13 cellular contexts compared by ENCODE assay signal in genomic region chr11:779120-779954, GRCh38. TPM values are rescaled to one million over a fixed set of nuclear protein-coding genes. Genes with fewer than 3 reads are reported as not detected.
A peak's percentile ranks its signal among the peaks of the same experiment; 100 is the strongest.
DNase-seq lines count a peak whose midpoint lies in the region; ATAC-seq, FAIRE-seq and TF ChIP-seq lines count a peak whose summit lies in the region.
"Had no signal": no experiment of that assay in that cellular context is flagged by ENCODE, and none has a peak within 500 bp of the region (broad histone marks: within the 10 kb centered on the region; RNA-seq: fewer than 3 reads in every experiment).

No MANE protein-coding gene starts in this region.

- H3K9me2 ChIP-seq in HCT116 (ENCODE audit: insufficient read depth) = no peaks in the 10 kb centered on the region

- H3K4me1 Mint-ChIP-seq in CD8-positive, alpha-beta memory T cell = peaks cover 5 to 30% (median 21%) of the 10 kb centered on the region in 3 donors
- peaks cover 26% of the 10 kb centered on the region for H3K4me1 Mint-ChIP-seq in activated naive CD8-positive, alpha-beta T cell (ENCODE audit: low read depth)
- peaks cover 16% of the 10 kb centered on the region for H3K4me1 Mint-ChIP-seq in nephron

- POLR2A ChIA-PET in CD8-positive, alpha-beta memory T cell (lab: Charles Lee) = interaction anchor here (1.1 kb wide), 1 partner anchor 16 kb away, joined by 3 read pairs; no protein-coding TSS in a partner anchor
- POLR2A ChIA-PET in HCT116 (lab: Charles Lee) = interaction anchor here (1.3 kb wide), 1 partner anchor 30 kb away, joined by 4 read pairs; the partner anchor contains the start of gene RPLP2

- BruUV-seq in HCT116 (replicated peaks; lab: Mats Ljungman, UMichigan) = no TSS peak

- H3K27me3 Mint-ChIP-seq in CD8-positive, alpha-beta memory T cell = no peaks in the 10 kb centered on the region
- H3K27me3 Mint-ChIP-seq in activated naive CD8-positive, alpha-beta T cell = no peaks in the 10 kb centered on the region
- H3K27me3 Mint-ChIP-seq in nephron (ENCODE audit: low read depth) = peaks cover 6% of the 10 kb centered on the region

- peaks cover 0 to 11% (median 0%) of the 10 kb centered on the region in 3 donors for H3K36me3 Mint-ChIP-seq in CD8-positive, alpha-beta memory T cell
- no peaks in the 10 kb centered on the region for H3K36me3 Mint-ChIP-seq in activated naive CD8-positive, alpha-beta T cell
- peaks cover 6% of the 10 kb centered on the region for H3K36me3 Mint-ChIP-seq in nephron (ENCODE audit: low read depth)

- H3K4me3 Mint-ChIP-seq in CD8-positive, alpha-beta memory T cell = peak overlapping the region; percentile 29 to 80 (median 62)
- peak overlapping the region; percentile 32 for H3K4me3 Mint-ChIP-seq in activated naive CD8-positive, alpha-beta T cell
- H3K4me3 Mint-ChIP-seq in nephron = peak overlapping the region; percentile 58 to 65 (median 63)

- no peak for FAIRE-seq in RCC 7860 (lab: Jason Lieb, UNC)

- H3K79me2 ChIP-seq in HCT116 (ENCODE audit: insufficient read depth, low read length) = peaks cover 59% of the 10 kb centered on the region

- no peak for TF ChIP-seq POLR2A in HCT116 (IDR thresholded peaks at IDR 0.05; ENCODE audit: borderline replicate concordance, extremely low read depth, insufficient read depth, insufficient read length)

- H3K4me3 ChIP-seq in CD8-positive, alpha-beta memory T cell (ENCODE audit: low read length) = no peak overlapping the region
- no peak overlapping the region for H3K4me3 ChIP-seq in HCT116 (replicated peaks in 1 of 2; ENCODE audit: low read depth in 1 of 2, low read length in 2 of 2)
- H3K4me3 ChIP-seq: right atrium auricular region had no signal

- TF ChIP-seq CTCF in HCT116 (IDR thresholded peaks at IDR 0.05 in 2 of 3, conservative IDR thresholded peaks at IDR 0.05 in 1 of 3; ENCODE audit: borderline replicate concordance in 1 of 3, insufficient read depth in 1 of 3, low read depth in 2 of 3, low read length in 2 of 3) (peak in 2 of 3 experiments; percentile 20 to 22; a peak in 1 of 6 replicates), nephron (IDR thresholded peaks at IDR 0.05; ENCODE audit: unreplicated experiment in 3 of 3) (no peak)

- H4K20me1 ChIP-seq in HCT116 (ENCODE audit: insufficient read depth) = no peaks in the 10 kb centered on the region

- no peaks in the 10 kb centered on the region for H3K9me3 ChIP-seq in CD8-positive, alpha-beta memory T cell (ENCODE audit: low read length)
- H3K9me3 ChIP-seq in HCT116 (ENCODE audit: control insufficient read depth in 1 of 2, insufficient read depth in 1 of 2, low read depth in 1 of 2, low read length in 2 of 2) = no peaks in the 10 kb centered on the region
- H3K9me3 ChIP-seq: right atrium auricular region had no signal

- no peak for DNase-seq in CD8-positive, alpha-beta memory T cell
- DNase-seq in HCT116 (ENCODE audit: low read depth, low spot score) (no peak), RCC 7860 (ENCODE audit: low spot score) (no peak)
- DNase-seq: activated naive CD4-positive, alpha-beta T cell treated with anti-CD3 and anti-CD28 coated beads, Interleukin-2, amount 50 U/mL, for 16 hours; cortex of kidney; NCI-H1436; substantia nigra had no signal

- no peak overlapping the region for H3K27ac ChIP-seq in CD8-positive, alpha-beta memory T cell (ENCODE audit: low read depth, low read length)
- peak overlapping the region; percentile 95 for H3K27ac ChIP-seq in HCT116 (ENCODE audit: low read depth, low read length)
- H3K27ac ChIP-seq: right atrium auricular region, SK-N-MC had no signal

- peak overlapping the region in 1 of 8 donors; percentile 65 for H3K27ac Mint-ChIP-seq in CD8-positive, alpha-beta memory T cell
- H3K27ac Mint-ChIP-seq in activated naive CD8-positive, alpha-beta T cell = no peak overlapping the region
- no peak overlapping the region for H3K27ac Mint-ChIP-seq in nephron

- H2AFZ ChIP-seq in HCT116 (ENCODE audit: low read depth, low read length, poor library complexity, severe bottlenecking) = no peak overlapping the region

- no peak for TF ChIP-seq RAD21 in HCT116 (IDR thresholded peaks at IDR 0.05; ENCODE audit: low read depth)

- no peak overlapping the region for H3K9ac ChIP-seq in HCT116 (ENCODE audit: low read length)

- H3K4me1 ChIP-seq in CD8-positive, alpha-beta memory T cell (ENCODE audit: insufficient read depth, low read length) = peaks cover 21% of the 10 kb centered on the region
- peaks cover 29 to 53% of the 10 kb centered on the region in 2 experiments for H3K4me1 ChIP-seq in HCT116 (ENCODE audit: control insufficient read depth in 1 of 2, insufficient read depth in 2 of 2, low read length in 2 of 2)

- H3K36me3 ChIP-seq in CD8-positive, alpha-beta memory T cell (ENCODE audit: insufficient read depth, low read length) = no peaks in the 10 kb centered on the region
- H3K36me3 ChIP-seq in HCT116 (ENCODE audit: control insufficient read depth in 1 of 2, insufficient read depth in 2 of 2, low read length in 2 of 2) = 0 out of 4 replicates have a peak, but pooled peaks cover 0 to 3% of the 10 kb centered on the region in 2 experiments
- H3K36me3 ChIP-seq: right atrium auricular region had no signal

- CTCF ChIA-PET in CD8-positive, alpha-beta memory T cell (lab: Charles Lee) = no interaction called here
- CTCF ChIA-PET in HCT116 (lab: Charles Lee) = no interaction called here

- ATAC-seq in HCT116 (no peak), HG02642 (IDR thresholded peaks at IDR 0.05; ENCODE audit: poor library complexity, unreplicated experiment) (no peak), HG03045 (IDR thresholded peaks at IDR 0.05; ENCODE audit: unreplicated experiment) (no peak)

- intact Hi-C loops in HCT116 (cut with micrococcal nuclease) = no loop called here

- H3K4me2 ChIP-seq in HCT116 (ENCODE audit: low read length) = peak overlapping the region; percentile 93; the same call in 1 of the 2 replicates

- RAD21 ChIA-PET in HCT116 (lab: Charles Lee; ENCODE audit: low non-redundant PET in 1 of 2, low total read pairs in 2 of 2, uncharacterized antibody in 2 of 2, unreplicated experiment in 2 of 2) = interaction anchor here in 1 of 2 experiments (0.7 kb wide), 1 partner anchor 281 kb away, joined by 3 read pairs; no protein-coding TSS in a partner anchor

- no peaks in the 10 kb centered on the region for H3K27me3 ChIP-seq in CD8-positive, alpha-beta memory T cell (ENCODE audit: insufficient read depth, low read length, poor library complexity, severe bottlenecking)
- H3K27me3 ChIP-seq in HCT116 (ENCODE audit: insufficient read depth, low read length) = no peaks in the 10 kb centered on the region
- H3K27me3 ChIP-seq: right atrium auricular region had no signal

- no peaks in the 10 kb centered on the region for H3K9me3 Mint-ChIP-seq in CD8-positive, alpha-beta memory T cell
- no peaks in the 10 kb centered on the region for H3K9me3 Mint-ChIP-seq in activated naive CD8-positive, alpha-beta T cell (ENCODE audit: low read depth)
- no peaks in the 10 kb centered on the region for H3K9me3 Mint-ChIP-seq in nephron

TF ChIP-seq in HCT116, 20 proteins besides CTCF, POLR2A, EP300 and RAD21:
- TF ChIP-seq SRF (IDR thresholded peaks at IDR 0.05; ENCODE audit: low read depth) (no peak), ZFX (IDR thresholded peaks at IDR 0.05) (no peak), YY1 (IDR thresholded peaks at IDR 0.05; ENCODE audit: extremely low read depth, insufficient replicate concordance, low read depth, low read length) (no peak), CBX3 (IDR thresholded peaks at IDR 0.05; ENCODE audit: low read depth) (no peak), SIN3A (IDR thresholded peaks at IDR 0.05; ENCODE audit: low read depth) (no peak), JUND (IDR thresholded peaks at IDR 0.05) (no peak), TCF7L2 (IDR thresholded peaks at IDR 0.05; ENCODE audit: borderline replicate concordance, extremely low read depth, insufficient read depth, insufficient read length) (no peak), EGR1 (IDR thresholded peaks at IDR 0.05; ENCODE audit: low read depth) (no peak), EZH2 (IDR thresholded peaks at IDR 0.05) (no peak), EZH2phosphoT487 (IDR thresholded peaks at IDR 0.05; ENCODE audit: borderline replicate concordance) (no peak), ZNF274 (IDR thresholded peaks at IDR 0.05; ENCODE audit: low read depth, low read length) (no peak)
- TF ChIP-seq, protein P1, sequence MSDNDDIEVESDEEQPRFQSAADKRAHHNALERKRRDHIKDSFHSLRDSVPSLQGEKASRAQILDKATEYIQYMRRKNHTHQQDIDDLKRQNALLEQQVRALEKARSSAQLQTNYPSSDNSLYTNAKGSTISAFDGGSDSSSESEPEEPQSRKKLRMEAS (IDR thresholded peaks at IDR 0.05) = no peak

RNA-seq across cellular contexts. Expression of gene GATD1, which starts 2.0 kb away (rescaled TPM):
- 10 to 100 TPM; 53.0 to 56.3 TPM for total RNA-seq in CD8-positive, alpha-beta memory T cell
- polyA plus RNA-seq in CD8-positive, alpha-beta memory T cell = 12.9 TPM
- 88.7 TPM for total RNA-seq in HCT116 (2021; ENCODE audit: unreplicated experiment)
- polyA plus RNA-seq in HCT116 (2012) = 31.8 and 45.0 TPM in 2 replicates

RNA-seq across cellular contexts. Expression of gene CEND1, which starts 10.6 kb away (rescaled TPM):
- total RNA-seq in CD8-positive, alpha-beta memory T cell = 1 to 10 TPM; 2.1 to 2.6 TPM
- 0.13 TPM for polyA plus RNA-seq in CD8-positive, alpha-beta memory T cell
- 0.27 TPM for total RNA-seq in HCT116 (2021; ENCODE audit: unreplicated experiment)
- 0.08 and 0.10 TPM in 2 replicates for polyA plus RNA-seq in HCT116 (2012)

RNA-seq across cellular contexts. Expression of gene SLC25A22, which starts 18.7 kb away (rescaled TPM):
- 10 to 100 TPM; 73.6 to 77.0 TPM for total RNA-seq in CD8-positive, alpha-beta memory T cell
- 14.1 TPM for polyA plus RNA-seq in CD8-positive, alpha-beta memory T cell
- 62.0 TPM for total RNA-seq in HCT116 (2021; ENCODE audit: unreplicated experiment)
- 39.4 and 52.2 TPM in 2 replicates for polyA plus RNA-seq in HCT116 (2012)

RNA-seq across cellular contexts. Expression of gene PIDD1, which starts 25.7 kb away (rescaled TPM):
- total RNA-seq in CD8-positive, alpha-beta memory T cell = 10 to 100 TPM; 30.5 to 34.5 TPM
- polyA plus RNA-seq in CD8-positive, alpha-beta memory T cell = 4.6 TPM
- 41.5 TPM for total RNA-seq in HCT116 (2021; ENCODE audit: unreplicated experiment)
- polyA plus RNA-seq in HCT116 (2012) = 28.2 and 28.3 TPM in 2 replicates

RNA-seq across cellular contexts. Expression of gene RPLP2, which starts 30.4 kb away (rescaled TPM):
- total RNA-seq in CD8-positive, alpha-beta memory T cell = 1,000 to 10,000 TPM; 2,769 to 2,922 TPM
- 3,158 TPM for polyA plus RNA-seq in CD8-positive, alpha-beta memory T cell
- 3,615 TPM for total RNA-seq in HCT116 (2021; ENCODE audit: unreplicated experiment)
- 3,759 and 4,714 TPM in 2 replicates for polyA plus RNA-seq in HCT116 (2012)

Comparison
In these comparisons a context has a peak if more than half of its experiments do, and no peak if none do; other contexts are left out.
1. CTCF ChIP-seq: peak in HCT116 (2 of 3); none in nephron (0 of 3).
2. Peak in every context shown above with its lines, with median percentiles within 50 percentile points of each other: H3K4me3 Mint-ChIP-seq.